ENCODE assay signal across 1 cellular context in genomic region chr15:68113273-68113672, GRCh38.
TF ChIP-seq lines count a peak whose summit lies in the region.

No MANE protein-coding gene starts in this region.

TF ChIP-seq in GM12878, 131 proteins besides CTCF, POLR2A, EP300 and RAD21:
- TF ChIP-seq, protein P1, sequence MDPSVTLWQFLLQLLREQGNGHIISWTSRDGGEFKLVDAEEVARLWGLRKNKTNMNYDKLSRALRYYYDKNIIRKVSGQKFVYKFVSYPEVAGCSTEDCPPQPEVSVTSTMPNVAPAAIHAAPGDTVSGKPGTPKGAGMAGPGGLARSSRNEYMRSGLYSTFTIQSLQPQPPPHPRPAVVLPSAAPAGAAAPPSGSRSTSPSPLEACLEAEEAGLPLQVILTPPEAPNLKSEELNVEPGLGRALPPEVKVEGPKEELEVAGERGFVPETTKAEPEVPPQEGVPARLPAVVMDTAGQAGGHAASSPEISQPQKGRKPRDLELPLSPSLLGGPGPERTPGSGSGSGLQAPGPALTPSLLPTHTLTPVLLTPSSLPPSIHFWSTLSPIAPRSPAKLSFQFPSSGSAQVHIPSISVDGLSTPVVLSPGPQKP (IDR thresholded peaks at IDR 0.05; ENCODE audit: low read depth, low read length) = no peak
- no peak for TF ChIP-seq CHD1 (IDR thresholded peaks at IDR 0.05; ENCODE audit: low read depth, low read length)
- no peak for TF ChIP-seq MEF2A (IDR thresholded peaks at IDR 0.05; ENCODE audit: insufficient read depth, low read depth, low read length)
- TF ChIP-seq PKNOX1 (IDR thresholded peaks at IDR 0.05) = no peak
- no peak for TF ChIP-seq NRF1 (conservative IDR thresholded peaks at IDR 0.05; ENCODE audit: low read depth, low read length)
- TF ChIP-seq, protein P2, sequence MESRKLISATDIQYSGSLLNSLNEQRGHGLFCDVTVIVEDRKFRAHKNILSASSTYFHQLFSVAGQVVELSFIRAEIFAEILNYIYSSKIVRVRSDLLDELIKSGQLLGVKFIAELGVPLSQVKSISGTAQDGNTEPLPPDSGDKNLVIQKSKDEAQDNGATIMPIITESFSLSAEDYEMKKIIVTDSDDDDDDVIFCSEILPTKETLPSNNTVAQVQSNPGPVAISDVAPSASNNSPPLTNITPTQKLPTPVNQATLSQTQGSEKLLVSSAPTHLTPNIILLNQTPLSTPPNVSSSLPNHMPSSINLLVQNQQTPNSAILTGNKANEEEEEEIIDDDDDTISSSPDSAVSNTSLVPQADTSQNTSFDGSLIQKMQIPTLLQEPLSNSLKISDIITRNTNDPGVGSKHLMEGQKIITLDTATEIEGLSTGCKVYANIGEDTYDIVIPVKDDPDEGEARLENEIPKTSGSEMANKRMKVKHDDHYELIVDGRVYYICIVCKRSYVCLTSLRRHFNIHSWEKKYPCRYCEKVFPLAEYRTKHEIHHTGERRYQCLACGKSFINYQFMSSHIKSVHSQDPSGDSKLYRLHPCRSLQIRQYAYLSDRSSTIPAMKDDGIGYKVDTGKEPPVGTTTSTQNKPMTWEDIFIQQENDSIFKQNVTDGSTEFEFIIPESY (IDR thresholded peaks at IDR 0.05) = no peak
- TF ChIP-seq ZNF622 (IDR thresholded peaks at IDR 0.05) = no peak
- TF ChIP-seq, protein P3, sequence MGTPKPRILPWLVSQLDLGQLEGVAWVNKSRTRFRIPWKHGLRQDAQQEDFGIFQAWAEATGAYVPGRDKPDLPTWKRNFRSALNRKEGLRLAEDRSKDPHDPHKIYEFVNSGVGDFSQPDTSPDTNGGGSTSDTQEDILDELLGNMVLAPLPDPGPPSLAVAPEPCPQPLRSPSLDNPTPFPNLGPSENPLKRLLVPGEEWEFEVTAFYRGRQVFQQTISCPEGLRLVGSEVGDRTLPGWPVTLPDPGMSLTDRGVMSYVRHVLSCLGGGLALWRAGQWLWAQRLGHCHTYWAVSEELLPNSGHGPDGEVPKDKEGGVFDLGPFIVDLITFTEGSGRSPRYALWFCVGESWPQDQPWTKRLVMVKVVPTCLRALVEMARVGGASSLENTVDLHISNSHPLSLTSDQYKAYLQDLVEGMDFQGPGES (IDR thresholded peaks at IDR 0.05) = no peak
- no peak for TF ChIP-seq JUNB (IDR thresholded peaks at IDR 0.05)
- TF ChIP-seq E4F1 (IDR thresholded peaks at IDR 0.05; ENCODE audit: borderline replicate concordance, partially characterized antibody) = no peak
- no peak for TF ChIP-seq STAT3 (IDR thresholded peaks at IDR 0.05; ENCODE audit: low read depth, low read length)
